Comparison of ENCODE assay signal across 16 cellular contexts in genomic region chr4:1408418-1408817, GRCh38. TPM values are rescaled to one million over a fixed set of nuclear protein-coding genes. Genes with fewer than 3 reads are reported as not detected.
DNase-seq lines count a peak whose midpoint lies in the region; ATAC-seq and TF ChIP-seq lines count a peak whose summit lies in the region.
"Had no signal": no experiment of that assay in that cellular context is flagged by ENCODE, and none has a peak within 500 bp of the region (broad histone marks: within the 10 kb centered on the region; RNA-seq: fewer than 3 reads in every experiment).

No MANE protein-coding gene starts in this region.

- H3K9me3 Mint-ChIP-seq in osteocyte (ENCODE audit: unreplicated experiment): no peaks in the 10 kb centered on the region

- no peaks in the 10 kb centered on the region for H3K4me1 Mint-ChIP-seq in osteocyte (ENCODE audit: unreplicated experiment)

- H3K36me3 Mint-ChIP-seq in osteocyte (ENCODE audit: unreplicated experiment): no peaks in the 10 kb centered on the region

- H3K27me3 Mint-ChIP-seq in osteocyte (ENCODE audit: unreplicated experiment): peaks cover 2% of the 10 kb centered on the region

- no peak for ATAC-seq in GM19324 (IDR thresholded peaks at IDR 0.05; ENCODE audit: low FRiP score, unreplicated experiment)
- ATAC-seq: naive thymus-derived CD4-positive, alpha-beta T cell had no signal

- H3K4me3 Mint-ChIP-seq in osteocyte (ENCODE audit: unreplicated experiment): no peak overlapping the region

- H3K27ac Mint-ChIP-seq in osteocyte (ENCODE audit: unreplicated experiment): no peak overlapping the region

- peak; percentile 44 for DNase-seq in DMS 273 (lab: John Stamatoyannopoulos, UW; ENCODE audit: unreplicated experiment)
- no peak for DNase-seq in DMS 273 treated with DMSO at 0.1 percent for 48 hours (lab: John Stamatoyannopoulos, UW)
- DNase-seq in AG08396 (ENCODE audit: low spot score): peak; percentile 7
- peak; percentile 7 for DNase-seq in NCI-H1694 (lab: John Stamatoyannopoulos, UW)
- peak; percentile 57 for DNase-seq in islet precursor cell
- no peak for DNase-seq in caudate nucleus (lab: John Stamatoyannopoulos, UW)
- DNase-seq in osteocyte (ENCODE audit: extremely low spot score, unreplicated experiment): no peak
- DNase-seq: activated CD4-positive, alpha-beta T cell treated with anti-CD3 and anti-CD28 coated beads for 4 hours; naive thymus-derived CD4-positive, alpha-beta T cell; NCI-H1417; NCI-H524 treated with DMSO at 0.1 percent for 48 hours; small intestine had no signal

- no peak overlapping the region for H3K27ac ChIP-seq in caudate nucleus (ENCODE audit: low read depth, low read length)
- H3K27ac ChIP-seq: tibial nerve had no signal

- no peak for TF ChIP-seq CTCF in osteocyte (IDR thresholded peaks at IDR 0.05)

RNA-seq across cellular contexts. Expression of gene NKX1-1, which starts 2.2 kb away (rescaled TPM):
- total RNA-seq in osteocyte: not detected in 2 replicates
- total RNA-seq: H4; kidney; naive thymus-derived CD4-positive, alpha-beta T cell; tibial nerve had no signal

Comparison
In these comparisons a context has a peak if more than half of its experiments do, and no peak if none do; other contexts are left out.
1. DNase-seq: peak in DMS 273 (single experiment), AG08396 (single experiment), NCI-H1694 (single experiment) and islet precursor cell (single experiment); none in DMS 273 treated with DMSO at 0.1 percent for 48 hours (single experiment), caudate nucleus (0 of 61) and osteocyte (single experiment).